ENCODE assay signal across 24 cellular contexts in the genomic region with DNA sequence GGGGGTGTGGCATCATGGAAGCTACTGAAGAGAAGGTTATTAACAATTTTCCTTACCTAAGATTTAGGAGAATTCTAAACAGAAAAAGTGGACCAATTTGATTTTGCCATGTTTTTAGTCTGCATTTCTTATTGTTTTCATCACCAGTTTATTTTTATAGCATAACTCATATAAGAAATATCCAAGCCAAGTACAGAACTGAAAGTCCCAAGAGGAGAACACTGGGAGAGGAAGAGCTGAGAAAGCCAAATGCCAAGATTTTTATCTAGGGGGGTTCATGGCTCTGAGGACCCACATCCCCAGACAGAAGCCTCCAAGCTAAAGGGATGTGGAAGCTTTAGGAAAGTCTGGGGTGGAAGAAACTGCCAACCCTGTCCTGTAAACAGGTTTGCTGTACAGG.
"Had no signal": no experiment of that assay in that cellular context is flagged by ENCODE, and none has a peak within 500 bp of the region (broad histone marks: within the 10 kb centered on the region; RNA-seq: fewer than 3 reads in every experiment).

No MANE protein-coding gene starts in this region.

- H3K27ac ChIP-seq: ascending aorta, brain microvascular endothelial cell, esophagus muscularis mucosa, gastrocnemius medialis, hepatocyte, parathyroid adenoma, psoas muscle, right atrium auricular region, thoracic aorta, upper lobe of left lung had no signal

- H3K9ac ChIP-seq: parathyroid adenoma had no signal

- H3K36me3 ChIP-seq: ascending aorta, brain microvascular endothelial cell, esophagus muscularis mucosa, gastrocnemius medialis, right atrium auricular region, thoracic aorta, upper lobe of left lung had no signal

- ATAC-seq: gastrocnemius medialis; left colon; psoas muscle; stimulated activated naive CD8-positive, alpha-beta T cell treated with anti-CD3 and anti-CD28 coated beads, Interleukin-15, Interleukin-2, amounts not matched to agents 100 U/mL and 50 U/mL, for 24 hours had no signal

- H3K27me3 ChIP-seq: ascending aorta, brain microvascular endothelial cell, esophagus muscularis mucosa, gastrocnemius medialis, hepatocyte, right atrium auricular region, upper lobe of left lung had no signal

- H2AFZ ChIP-seq: hepatocyte, parathyroid adenoma had no signal

- H3K9me3 ChIP-seq: ascending aorta, esophagus muscularis mucosa, gastrocnemius medialis, psoas muscle, right atrium auricular region, thoracic aorta, upper lobe of left lung had no signal

- H3K4me3 ChIP-seq: ascending aorta, esophagus muscularis mucosa, gastrocnemius medialis, hepatocyte, psoas muscle, right atrium auricular region, thoracic aorta, upper lobe of left lung had no signal

- DNase-seq: activated CD4-positive, alpha-beta T cell treated with anti-CD3 and anti-CD28 coated beads for 4 hours; activated CD4-positive, alpha-beta T cell treated with anti-CD3 and anti-CD28 coated beads, Interleukin-2, amount 50 U/mL, for 48 hours; activated effector memory CD4-positive, alpha-beta T cell treated with anti-CD3 and anti-CD28 coated beads, Interleukin-2, amount 50 U/mL, for 16 hours; activated naive CD4-positive, alpha-beta T cell treated with anti-CD3 and anti-CD28 coated beads for 36 hours; activated naive CD8-positive, alpha-beta T cell treated with anti-CD3 and anti-CD28 coated beads for 36 hours; brain microvascular endothelial cell; caudate nucleus; dermis blood vessel endothelial cell; effector CD4-positive, alpha-beta T cell; gastrocnemius medialis; glutamatergic neuron; left colon; mammary epithelial cell; naive B cell; psoas muscle; stimulated activated CD4-positive, alpha-beta T cell treated with anti-CD3 and anti-CD28 coated beads, Interleukin-4, amount 100 ng/mL, for 1 hour; stimulated activated naive CD8-positive, alpha-beta T cell treated with anti-CD3 and anti-CD28 coated beads, Interleukin-15, Interleukin-2, amounts not matched to agents 100 U/mL and 50 U/mL, for 24 hours; upper lobe of left lung had no signal

- H3K4me2 ChIP-seq: hepatocyte had no signal

- H3K4me1 ChIP-seq: ascending aorta, parathyroid adenoma, psoas muscle, right atrium auricular region, upper lobe of left lung had no signal

- H3K79me2 ChIP-seq: hepatocyte, parathyroid adenoma had no signal
